In the genomic region with DNA sequence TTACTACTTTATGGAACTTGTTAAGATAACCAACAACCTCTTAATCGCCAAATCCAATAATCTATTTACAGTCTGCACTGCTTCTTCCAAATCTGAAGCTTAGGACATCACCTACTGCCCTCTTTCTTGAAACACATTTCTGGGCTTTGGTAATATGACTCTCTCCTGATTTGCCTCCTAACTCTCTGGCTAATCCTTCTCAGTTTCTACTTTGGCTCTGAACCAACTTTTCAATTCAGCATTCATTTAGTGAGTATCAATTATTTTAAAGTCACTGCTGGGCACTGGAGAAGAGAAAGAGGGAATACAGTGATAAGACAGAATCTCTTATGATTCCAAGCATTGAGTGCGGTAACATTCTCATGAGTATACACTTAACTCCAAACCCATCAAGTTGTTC, we compare ENCODE assay signal across 17 cellular contexts.
DNase-seq lines count a peak whose midpoint lies in the region; ATAC-seq, FAIRE-seq and TF ChIP-seq lines count a peak whose summit lies in the region.
"Had no signal": no experiment of that assay in that cellular context is flagged by ENCODE, and none has a peak within 500 bp of the region (broad histone marks: within the 10 kb centered on the region; RNA-seq: fewer than 3 reads in every experiment).

No MANE protein-coding gene starts in this region.

- DNase-seq in D341Med (ENCODE audit: low spot score), result peak; percentile 50
- DNase-seq in NCI-H1092 treated with DMSO at 0.1 percent for 48 hours (lab: John Stamatoyannopoulos, UW), result peak; percentile 34
- DNase-seq in NCI-H446 (lab: John Stamatoyannopoulos, UW), result peak; percentile 69 to 82
- DNase-seq in fibroblast of gingiva (ENCODE audit: low read depth), result peak; percentile 7
- no peak for DNase-seq in GM12891 (ENCODE audit: insufficient read length, low spot score)
- DNase-seq in T-cell, result no peak
- DNase-seq: activated CD4-positive, alpha-beta T cell treated with anti-CD3 and anti-CD28 coated beads, Interleukin-2, amount 50 U/mL, for 1 hour; cerebellar nuclear complex; kidney; NCI-H1048; Peyer's patch; T-helper 2 cell had no signal

- no peak for TF ChIP-seq POLR2A in GM12891 (IDR thresholded peaks at IDR 0.05; ENCODE audit: low read depth, low read length)

- CTCF ChIA-PET in T-cell (lab: Charles Lee), result interaction anchor here in 1 of 2 donors (0.5 kb wide), 1 partner anchor 1580 kb away, joined by 3 read pairs; no protein-coding TSS in a partner anchor

- H3K36me3 Mint-ChIP-seq in T-cell, result peaks cover 78% of the 10 kb centered on the region

- peaks cover 3 to 6% (median 5%) of the 10 kb centered on the region in 3 donors for H3K4me1 Mint-ChIP-seq in T-cell

- ATAC-seq in T-cell (replicated peaks in 1 of 4) (no peak), GM19452 (IDR thresholded peaks at IDR 0.05; ENCODE audit: unreplicated experiment) (no peak), HG03139 (IDR thresholded peaks at IDR 0.05; ENCODE audit: unreplicated experiment) (no peak)
- ATAC-seq: HCT116 had no signal

- no peak overlapping the region for H3K4me3 Mint-ChIP-seq in T-cell
- H3K4me3 Mint-ChIP-seq: activated naive CD8-positive, alpha-beta T cell had no signal

- FAIRE-seq in GM12891 (lab: Jason Lieb, UNC), result no peak
- FAIRE-seq: kidney had no signal

- POLR2A ChIA-PET in T-cell (lab: Charles Lee), result interaction anchor here in 1 of 2 donors (0.7 kb wide), 1 partner anchor 758 kb away, joined by 3 read pairs; no protein-coding TSS in a partner anchor

- H3K27ac Mint-ChIP-seq in T-cell, result no peak overlapping the region
- H3K27ac Mint-ChIP-seq: activated naive CD8-positive, alpha-beta T cell; activated T-helper 2 cell treated with anti-CD3 and anti-CD28 coated beads, Interferon-gamma antibody, Interleukin-2, Interleukin-4, amounts not matched to agents 10 μg/mL and 5 μg/mL and 100 μg/mL, durations not matched to agents 14 hours and 24 hours and 36 hours had no signal

- peaks cover 0 to 6% (median 3%) of the 10 kb centered on the region in 3 donors for H3K9me3 Mint-ChIP-seq in T-cell

- no peaks in the 10 kb centered on the region for H3K27me3 Mint-ChIP-seq in T-cell
- H3K27me3 Mint-ChIP-seq: activated naive CD8-positive, alpha-beta T cell had no signal

TF ChIP-seq in GM12891, 5 proteins besides CTCF, POLR2A, EP300 and RAD21:
- TF ChIP-seq POLR2AphosphoS5 (IDR thresholded peaks at IDR 0.05; ENCODE audit: low read depth, low read length) (no peak), POU2F2 (IDR thresholded peaks at IDR 0.05; ENCODE audit: low read depth, low read length) (no peak), PAX5 (IDR thresholded peaks at IDR 0.05; ENCODE audit: insufficient read depth, low read length, severe bottlenecking) (no peak), SPI1 (IDR thresholded peaks at IDR 0.05; ENCODE audit: low read depth, low read length) (no peak), TAF1 (IDR thresholded peaks at IDR 0.05; ENCODE audit: low read depth, low read length) (no peak)
TF ChIP-seq in GM12891: peak in this region for 0.

Comparison
In these comparisons a context has a peak if more than half of its experiments do, and no peak if none do; other contexts are left out.
1. DNase-seq: peak in D341Med (single experiment), NCI-H1092 treated with DMSO at 0.1 percent for 48 hours (single experiment), NCI-H446 (2 of 2) and fibroblast of gingiva (single experiment); none in GM12891 (single experiment) and T-cell (0 of 34).